Comparison of ENCODE assay signal across 8 cellular contexts in genomic region chr19:34501339-34502320, GRCh38. TPM values are rescaled to one million over a fixed set of nuclear protein-coding genes. Genes with fewer than 3 reads are reported as not detected.
DNase-seq lines count a peak whose midpoint lies in the region; ATAC-seq and TF ChIP-seq lines count a peak whose summit lies in the region.

No MANE protein-coding gene starts in this region.

- H3K9me3 ChIP-seq in HCT116 (ENCODE audit: control insufficient read depth in 1 of 2, insufficient read depth in 1 of 2, low read depth in 1 of 2, low read length in 2 of 2) (no peaks in the 10 kb centered on the region), parathyroid adenoma (ENCODE audit: control insufficient read depth, low read length) (no peaks in the 10 kb centered on the region), transverse colon (no peaks in the 10 kb centered on the region)

- no peaks in the 10 kb centered on the region for H3K9me2 ChIP-seq in HCT116 (ENCODE audit: insufficient read depth)

- CTCF ChIA-PET in HCT116 (lab: Charles Lee) = no interaction called here

- H3K4me3 ChIP-seq in HCT116 (replicated peaks in 1 of 2; ENCODE audit: low read depth in 1 of 2, low read length in 2 of 2) (no peak overlapping the region), NB4 (ENCODE audit: low read depth, low read length) (no peak overlapping the region), parathyroid adenoma (ENCODE audit: low read depth, low read length) (no peak overlapping the region), transverse colon (no peak overlapping the region)

- H3K4me1 ChIP-seq in HCT116 (ENCODE audit: control insufficient read depth in 1 of 2, insufficient read depth in 2 of 2, low read length in 2 of 2) = peaks cover 0 to 4% of the 10 kb centered on the region in 2 experiments; a peak in 2 of 4 replicates
- H3K4me1 ChIP-seq in parathyroid adenoma = peaks cover 3% of the 10 kb centered on the region
- peaks cover 0 to 4% (median 2%) of the 10 kb centered on the region in 4 donors for H3K4me1 ChIP-seq in transverse colon

- TF ChIP-seq CTCF in HCT116 (IDR thresholded peaks at IDR 0.05 in 2 of 3, conservative IDR thresholded peaks at IDR 0.05 in 1 of 3; ENCODE audit: borderline replicate concordance in 1 of 3, insufficient read depth in 1 of 3, low read depth in 2 of 3, low read length in 2 of 3) = peak; percentile 99 to 100 (median 99)
- peak; percentile 91 for TF ChIP-seq CTCF in NB4 (IDR thresholded peaks at IDR 0.05; ENCODE audit: low read depth, low read length)
- peak; percentile 100 for TF ChIP-seq CTCF in parathyroid adenoma (IDR thresholded peaks at IDR 0.05)
- peak; percentile 97 to 99 (median 99) for TF ChIP-seq CTCF in transverse colon (IDR thresholded peaks at IDR 0.05)

- BruUV-seq in HCT116 (replicated peaks; lab: Mats Ljungman, UMichigan) = no TSS peak

- TF ChIP-seq POLR2A in HCT116 (IDR thresholded peaks at IDR 0.05; ENCODE audit: borderline replicate concordance, extremely low read depth, insufficient read depth, insufficient read length) (no peak), NB4 (IDR thresholded peaks at IDR 0.05; ENCODE audit: extremely low read depth, insufficient read length) (no peak), transverse colon (IDR thresholded peaks at IDR 0.05) (no peak)

- H3K36me3 ChIP-seq in HCT116 (ENCODE audit: control insufficient read depth in 1 of 2, insufficient read depth in 2 of 2, low read length in 2 of 2) (no peaks in the 10 kb centered on the region), parathyroid adenoma (ENCODE audit: control insufficient read depth, insufficient read depth, low read length) (no peaks in the 10 kb centered on the region), transverse colon (no peaks in the 10 kb centered on the region)

- TF ChIP-seq RAD21 in HCT116 (IDR thresholded peaks at IDR 0.05; ENCODE audit: low read depth) = peak; percentile 91

- in situ Hi-C loops in transverse colon (cut with MboI; ENCODE audit: low pct_ligation_motif_present in 1 of 4, low pct_unique_long_range_greater_than_20kb in 1 of 4, low sequenced_read_pairs in 3 of 4) = loop anchor here in 1 of 4 donors (25.0 kb wide), 1 partner anchor 211 kb away; no protein-coding TSS in a partner anchor

- H2AFZ ChIP-seq in HCT116 (ENCODE audit: low read depth, low read length, poor library complexity, severe bottlenecking) (no peak overlapping the region), parathyroid adenoma (peak overlapping the region; percentile 73)

- no peak for TF ChIP-seq EP300 in transverse colon (IDR thresholded peaks at IDR 0.05; ENCODE audit: low read depth)

- no peaks in the 10 kb centered on the region for H4K20me1 ChIP-seq in HCT116 (ENCODE audit: insufficient read depth)

- peak; percentile 98 for DNase-seq in ELF-1 (ENCODE audit: low read depth, low spot score)
- DNase-seq in HCT116 (ENCODE audit: low read depth, low spot score) = peak; percentile 69
- peak; percentile 81 for DNase-seq in NB4 (ENCODE audit: low read depth)
- DNase-seq in SK-N-DZ (ENCODE audit: low spot score) = peak; percentile 84
- peak; percentile 86 for DNase-seq in activated naive CD4-positive, alpha-beta T cell treated with Interleukin-2 at 50 U/mL for 16 hours
- DNase-seq in glomerular endothelial cell (ENCODE audit: extremely low read depth, low read depth, low spot score) = peak; percentile 25
- peak; percentile 94 for DNase-seq in transverse colon

- H3K79me2 ChIP-seq in HCT116 (ENCODE audit: insufficient read depth, low read length) (no peaks in the 10 kb centered on the region), parathyroid adenoma (no peaks in the 10 kb centered on the region)

- 40% methylated on average over 40 of the region's 40 CpGs; no CpG with 5 or more reads in 1 of the 2 donors for WGBS in transverse colon (ENCODE audit: low coverage in 1 of 2), 2 donors

- H3K27ac ChIP-seq in HCT116 (ENCODE audit: low read depth, low read length) (no peak overlapping the region), parathyroid adenoma (peak overlapping the region; percentile 29), transverse colon (peak overlapping the region in 1 of 4 donors; percentile 23)

- ATAC-seq in HCT116 = peak; percentile 96

- intact Hi-C loops in HCT116 (cut with micrococcal nuclease) (loop anchor here (1.0 kb wide), 1 partner anchor 211 kb away; no protein-coding TSS in a partner anchor), transverse colon (cut with DNase I; ENCODE audit: low total_unique reads) (loop anchor here (5.0 kb wide), 1 partner anchor 211 kb away; no protein-coding TSS in a partner anchor)

- H3K9ac ChIP-seq in HCT116 (ENCODE audit: low read length) (no peak overlapping the region), parathyroid adenoma (no peak overlapping the region)

- RAD21 ChIA-PET in HCT116 (lab: Charles Lee; ENCODE audit: low non-redundant PET in 1 of 2, low total read pairs in 2 of 2, uncharacterized antibody in 2 of 2, unreplicated experiment in 2 of 2) = no interaction called here

- H3K4me2 ChIP-seq in HCT116 (ENCODE audit: low read length) = peak overlapping the region; percentile 34; the same call in 1 of the 2 replicates
- H3K4me2 ChIP-seq in parathyroid adenoma (ENCODE audit: low read length) = peak overlapping the region; percentile 4

- H3K27me3 ChIP-seq in HCT116 (ENCODE audit: insufficient read depth, low read length) (no peaks in the 10 kb centered on the region), parathyroid adenoma (ENCODE audit: control insufficient read depth, insufficient read depth, low read length) (no peaks in the 10 kb centered on the region), transverse colon (peaks cover 11% of the 10 kb centered on the region)

- POLR2A ChIA-PET in HCT116 (lab: Charles Lee) = interaction anchor here (1.3 kb wide), 1 partner anchor 25 kb away, joined by 4 read pairs; no protein-coding TSS in a partner anchor

TF ChIP-seq in HCT116, 20 proteins besides CTCF, POLR2A, EP300 and RAD21:
- TF ChIP-seq YY1 (IDR thresholded peaks at IDR 0.05; ENCODE audit: extremely low read depth, insufficient replicate concordance, low read depth, low read length) = peak; percentile 51
- TF ChIP-seq POLR2AphosphoS5 (IDR thresholded peaks at IDR 0.05; ENCODE audit: low read depth, low read length) = 0 out of 2 replicates have a peak, but pooled peaks have one; percentile 23
- no peak for TF ChIP-seq ATF3 (IDR thresholded peaks at IDR 0.05)
- no peak for TF ChIP-seq ELF1 (IDR thresholded peaks at IDR 0.05; ENCODE audit: borderline replicate concordance, low read depth)
- no peak for TF ChIP-seq ZBTB33 (IDR thresholded peaks at IDR 0.05; ENCODE audit: extremely low read depth, insufficient replicate concordance, low read length)

RNA-seq across cellular contexts. Expression of gene WTIP, which starts 20.1 kb away (rescaled TPM):
- total RNA-seq in HCT116 (2021; ENCODE audit: unreplicated experiment) = 8.4 TPM
- polyA plus RNA-seq in HCT116 (2012) = 8.3 and 9.0 TPM in 2 replicates
- polyA plus RNA-seq in SK-N-DZ (2014; cell fraction: cytosol; rRNA removed) = 0.42 and 1.6 TPM in 2 replicates
- 1.5 and 3.4 TPM in 2 replicates for polyA plus RNA-seq in SK-N-DZ (2014; cell fraction: nucleus; rRNA removed)
- total RNA-seq in glomerular endothelial cell = 18.3 and 20.6 TPM in 2 replicates
- total RNA-seq in transverse colon = 1 to 10 TPM in 3 of 4 donors, under 1 TPM in 1; 0.60 to 4.1 (median 2.2) TPM

Comparison
In these comparisons a context has a peak if more than half of its experiments do, and no peak if none do; other contexts are left out.
1. DNase-seq: peak in every context shown above with its lines; median percentile 98 in ELF-1; 94 in transverse colon; 86 in activated naive CD4-positive, alpha-beta T cell treated with Interleukin-2 at 50 U/mL for 16 hours; 84 in SK-N-DZ; 81 in NB4; 69 in HCT116; 25 in glomerular endothelial cell.